In the genomic region with DNA sequence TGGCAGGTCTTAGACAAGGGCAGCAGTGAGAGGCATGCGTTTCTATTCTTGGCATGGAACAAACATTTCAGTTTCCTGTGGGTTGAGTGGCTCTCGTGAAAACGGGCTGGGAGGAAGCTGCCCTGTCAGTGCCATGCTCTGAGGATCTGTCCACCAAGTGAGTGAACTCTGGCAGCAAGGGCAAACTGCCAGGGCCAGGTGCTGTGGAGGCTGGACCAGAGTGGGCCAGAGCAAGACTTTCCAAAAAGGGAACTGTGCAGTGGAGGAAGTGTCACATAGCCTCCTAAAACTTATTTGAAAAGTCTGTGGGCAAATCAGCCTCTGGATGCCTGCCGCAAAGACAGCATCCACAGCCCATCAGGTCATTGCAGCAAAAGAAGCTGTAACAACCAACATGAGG, we compare ENCODE assay signal across 11 cellular contexts. TPM values are rescaled to one million over a fixed set of nuclear protein-coding genes. Genes with fewer than 3 reads are reported as not detected.
A peak's percentile ranks its signal among the peaks of the same experiment; 100 is the strongest.
DNase-seq lines count a peak whose midpoint lies in the region; ATAC-seq and TF ChIP-seq lines count a peak whose summit lies in the region.
"Had no signal": no experiment of that assay in that cellular context is flagged by ENCODE, and none has a peak within 500 bp of the region (broad histone marks: within the 10 kb centered on the region; RNA-seq: fewer than 3 reads in every experiment).

No MANE protein-coding gene starts in this region.

- WGBS in transverse colon (ENCODE audit: low coverage in 1 of 2), 2 donors = 55 to 67% methylated on average over 1 to 4 of the region's 4 CpGs

- in situ Hi-C loops in transverse colon (cut with MboI; ENCODE audit: low pct_ligation_motif_present in 1 of 4, low pct_unique_long_range_greater_than_20kb in 1 of 4, low sequenced_read_pairs in 3 of 4) = no loop called here

- TF ChIP-seq POLR2A in transverse colon (IDR thresholded peaks at IDR 0.05) = no peak

- TF ChIP-seq EP300 in transverse colon (IDR thresholded peaks at IDR 0.05; ENCODE audit: low read depth) = no peak

- DNase-seq in Right ventricle myocardium inferior (ENCODE audit: missing footprints) = peak; percentile 82
- no peak for DNase-seq in right atrium auricular region (ENCODE audit: low spot score)
- peak; percentile 39 to 47 for DNase-seq in NOMO-1 (lab: John Stamatoyannopoulos, UW; ENCODE audit: unreplicated experiment in 2 of 2)
- DNase-seq in head of caudate nucleus = peak in 40 of 42 donors; percentile 19 to 82 (median 55)
- peak; percentile 41 for DNase-seq in transverse colon
- DNase-seq in stimulated activated CD8-positive, alpha-beta memory T cell treated with anti-CD3 and anti-CD28 coated beads, Interleukin-4, amount 100 ng/mL, for 48 hours = no peak
- DNase-seq in dermis blood vessel endothelial cell = no peak
- no peak for DNase-seq in NCI-H1105 (lab: John Stamatoyannopoulos, UW)
- DNase-seq: NCI-H446; stimulated activated CD4-positive, alpha-beta T cell treated with anti-CD3 and anti-CD28 coated beads, Interleukin-2, amount 100 ng/mL, for 24 hours had no signal

- no peak overlapping the region for H3K27ac ChIP-seq in right atrium auricular region
- H3K27ac ChIP-seq in transverse colon = no peak overlapping the region
- H3K27ac ChIP-seq: neural progenitor cell had no signal

- no peaks in the 10 kb centered on the region for H3K36me3 ChIP-seq in right atrium auricular region
- H3K36me3 ChIP-seq in transverse colon = no peaks in the 10 kb centered on the region
- H3K36me3 ChIP-seq: neural progenitor cell had no signal

- H3K9me3 ChIP-seq in right atrium auricular region = peaks cover 0 to 5% of the 10 kb centered on the region in 2 donors
- no peaks in the 10 kb centered on the region for H3K9me3 ChIP-seq in transverse colon

- ATAC-seq in Right ventricle myocardium inferior = peak; percentile 46

- no peak for TF ChIP-seq CTCF in right atrium auricular region (IDR thresholded peaks at IDR 0.05)
- TF ChIP-seq CTCF in transverse colon (IDR thresholded peaks at IDR 0.05) = no peak

- no peaks in the 10 kb centered on the region for H3K27me3 ChIP-seq in right atrium auricular region
- no peaks in the 10 kb centered on the region for H3K27me3 ChIP-seq in transverse colon
- H3K27me3 ChIP-seq: neural progenitor cell had no signal

- H3K4me1 ChIP-seq in right atrium auricular region (no peaks in the 10 kb centered on the region), transverse colon (peaks cover 0 to 3% (median 0%) of the 10 kb centered on the region in 4 donors)

- intact Hi-C loops in Right ventricle myocardium inferior (cut with DNase I) (no loop called here), head of caudate nucleus (cut with DNase I) (no loop called here), transverse colon (cut with DNase I; ENCODE audit: low total_unique reads) (no loop called here)

- no peak overlapping the region for H3K4me3 ChIP-seq in right atrium auricular region
- no peak overlapping the region for H3K4me3 ChIP-seq in transverse colon
- H3K4me3 ChIP-seq: neural progenitor cell had no signal

RNA-seq across cellular contexts. Expression of gene TAB2, which starts 44.2 kb away (rescaled TPM):
- total RNA-seq in Right ventricle myocardium inferior (57.4 TPM), right atrium auricular region (10 to 100 TPM; 51.8 to 58.5 TPM), transverse colon (10 to 100 TPM; 43.6 to 89.9 (median 64.7) TPM), dermis blood vessel endothelial cell (15.0 and 33.6 TPM in 2 replicates)

Comparison
In these comparisons a context has a peak if more than half of its experiments do, and no peak if none do; other contexts are left out.
1. DNase-seq: peak in Right ventricle myocardium inferior (single experiment), NOMO-1 (2 of 2), head of caudate nucleus (40 of 42) and transverse colon (single experiment); none in right atrium auricular region (single experiment), stimulated activated CD8-positive, alpha-beta memory T cell treated with anti-CD3 and anti-CD28 coated beads, Interleukin-4, amount 100 ng/mL, for 48 hours (single experiment), dermis blood vessel endothelial cell (single experiment) and NCI-H1105 (single experiment).